Comparison of ENCODE assay signal across 10 cellular contexts in the genomic region with DNA sequence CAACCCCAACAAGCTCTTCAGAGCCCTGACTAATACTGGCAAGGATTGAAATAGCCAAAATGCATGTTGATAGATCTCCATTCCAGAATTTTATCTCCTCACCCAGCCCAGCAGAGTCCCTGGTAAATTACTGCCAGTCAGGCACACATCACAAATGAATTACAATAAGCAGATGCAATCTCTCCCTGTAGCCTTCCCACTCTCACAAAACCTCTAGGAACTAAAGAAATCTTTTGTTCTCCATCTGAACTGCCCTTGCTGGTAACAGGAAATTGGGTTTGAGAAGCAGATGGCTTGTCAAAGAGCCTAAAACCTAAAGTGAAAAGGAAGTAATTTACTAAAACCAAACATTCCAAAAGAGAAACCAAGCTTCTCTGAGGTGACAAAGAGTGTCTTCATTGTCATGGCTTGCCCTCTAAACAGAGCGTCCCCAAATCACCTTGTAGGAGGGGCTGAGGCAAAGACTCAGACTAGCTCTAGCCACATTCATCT. TPM values are rescaled to one million over a fixed set of nuclear protein-coding genes. Genes with fewer than 3 reads are reported as not detected.
A peak's percentile ranks its signal among the peaks of the same experiment; 100 is the strongest.
DNase-seq lines count a peak whose midpoint lies in the region; ATAC-seq, FAIRE-seq and TF ChIP-seq lines count a peak whose summit lies in the region.
"Had no signal": no experiment of that assay in that cellular context is flagged by ENCODE, and none has a peak within 500 bp of the region (broad histone marks: within the 10 kb centered on the region; RNA-seq: fewer than 3 reads in every experiment).

No MANE protein-coding gene starts in this region.

- no peak overlapping the region for H3K4me3 ChIP-seq in K562
- H3K4me3 ChIP-seq in spleen, result no peak overlapping the region

- peak overlapping the region; percentile 63 for H3K27ac Mint-ChIP-seq in activated CD4-positive, alpha-beta T cell treated with anti-CD3 and anti-CD28 coated beads, Interleukin-2, amount 10 ng/mL, durations not matched to agents 7 days and 5 days

- peaks cover 11% of the 10 kb centered on the region for H3K36me3 Mint-ChIP-seq in activated CD4-positive, alpha-beta T cell treated with anti-CD3 and anti-CD28 coated beads, Interleukin-2, amount 10 ng/mL, durations not matched to agents 7 days and 5 days (ENCODE audit: low read depth)

- POLR2A ChIA-PET in activated CD4-positive, alpha-beta T cell treated with anti-CD3 and anti-CD28 coated beads, Interleukin-2, amount 10 ng/mL, durations not matched to agents 7 days and 5 days (lab: Charles Lee), result interaction anchor here (0.7 kb wide), 1 partner anchor 996 kb away, joined by 4 read pairs; no protein-coding TSS in a partner anchor
- POLR2A ChIA-PET in K562 (lab: Yijun Ruan, JAX), result interaction anchor here (1.7 kb wide), 1 partner anchor 14 kb away, joined by 3 read pairs; no protein-coding TSS in a partner anchor

- no peak for TF ChIP-seq RAD21 in K562 (CRISPR knock-in tag; conservative IDR thresholded peaks at IDR 0.05 in 1 of 2, IDR thresholded peaks at IDR 0.05 in 1 of 2)

- peaks cover 27% of the 10 kb centered on the region for H3K4me1 Mint-ChIP-seq in activated CD4-positive, alpha-beta T cell treated with anti-CD3 and anti-CD28 coated beads, Interleukin-2, amount 10 ng/mL, durations not matched to agents 7 days and 5 days

- no peaks in the 10 kb centered on the region; a peak in 1 of 5 replicates for H3K27me3 ChIP-seq in K562 (ENCODE audit: control insufficient read depth in 2 of 2, insufficient read depth in 2 of 2, low read length in 2 of 2)
- H3K27me3 ChIP-seq in spleen (replicated peaks in 1 of 7), result no peaks in the 10 kb centered on the region

- no peak for ATAC-seq in K562
- no peak for ATAC-seq in GM19467 (IDR thresholded peaks at IDR 0.05; ENCODE audit: unreplicated experiment)
- ATAC-seq: PC-3 had no signal

- H3K4me3 Mint-ChIP-seq in activated CD4-positive, alpha-beta T cell treated with anti-CD3 and anti-CD28 coated beads, Interleukin-2, amount 10 ng/mL, durations not matched to agents 7 days and 5 days, result peak overlapping the region; percentile 26

- CTCF ChIA-PET in activated CD4-positive, alpha-beta T cell treated with anti-CD3 and anti-CD28 coated beads, Interleukin-2, amount 10 ng/mL, durations not matched to agents 7 days and 5 days (lab: Charles Lee), result interaction anchor here (0.6 to 0.9 kb wide), 2 partner anchors 9 to 319 kb away, joined by 3 to 4 read pairs; no protein-coding TSS in a partner anchor
- CTCF ChIA-PET in K562 (lab: Yijun Ruan, JAX; ENCODE audit: low intra/inter-chr PET ratio), result interaction anchor here (0.6 kb wide), 1 partner anchor 9 kb away, joined by 3 read pairs; no protein-coding TSS in a partner anchor

- no peaks in the 10 kb centered on the region for H3K27me3 Mint-ChIP-seq in activated CD4-positive, alpha-beta T cell treated with anti-CD3 and anti-CD28 coated beads, Interleukin-2, amount 10 ng/mL, durations not matched to agents 7 days and 5 days

- H3K9me3 ChIP-seq in KOPT-K1 (ENCODE audit: insufficient read depth, low read length, poor library complexity, severe bottlenecking) (no peaks in the 10 kb centered on the region), K562 (replicated peaks; ENCODE audit: control insufficient read depth, insufficient read depth, low read depth, low read length) (no peaks in the 10 kb centered on the region), spleen (no peaks in the 10 kb centered on the region)

- no peaks in the 10 kb centered on the region for H3K9me3 Mint-ChIP-seq in activated CD4-positive, alpha-beta T cell treated with anti-CD3 and anti-CD28 coated beads, Interleukin-2, amount 10 ng/mL, durations not matched to agents 7 days and 5 days

- no peak overlapping the region for H3K9ac ChIP-seq in K562 (ENCODE audit: insufficient read depth in 1 of 2, low read depth in 2 of 2, low read length in 2 of 2)

- no peak for TF ChIP-seq EP300 in K562 (IDR thresholded peaks at IDR 0.05; ENCODE audit: low read length)

- H2AFZ ChIP-seq in K562 (ENCODE audit: low read depth, low read length), result no peak overlapping the region

- H3K9me1 ChIP-seq in K562 (ENCODE audit: control insufficient read depth, insufficient read depth, low read length), result no peaks in the 10 kb centered on the region

- no TSS peak for BruUV-seq in K562 (replicated peaks; lab: Mats Ljungman, UMichigan)

- intact Hi-C loops in K562 (cut with micrococcal nuclease) (no loop called here), spleen (cut with DNase I; ENCODE audit: low total_unique reads) (no loop called here)

- DNase-seq in activated CD4-positive, alpha-beta T cell treated with anti-CD3 and anti-CD28 coated beads, Interleukin-2, amount 10 ng/mL, durations not matched to agents 7 days and 5 days, result peak; percentile 49
- no peak for DNase-seq in activated CD4-positive, alpha-beta T cell treated with anti-CD3 and anti-CD28 coated beads for 1 hour
- DNase-seq in K562 (ENCODE audit: extremely low read depth in 1 of 4, low spot score in 3 of 4) (no peak), spleen (no peak), HuH-7.5 (ENCODE audit: low spot score) (no peak)
- no peak for DNase-seq in stimulated activated CD4-positive, alpha-beta T cell treated with anti-CD3 and anti-CD28 coated beads, Interleukin-15, amount 100 ng/mL, for 24 hours
- DNase-seq: erythroblast, PC-3 had no signal

- 9% methylated on average over 1 of the region's 1 CpG for WGBS in K562 (ENCODE audit: insufficient coverage, low coverage, missing lambda C conversion rate)
- 4 to 13% (median 10%) methylated on average over 1 of the region's 1 CpG for WGBS in spleen, 5 donors

- no peaks in the 10 kb centered on the region for H3K36me3 ChIP-seq in KOPT-K1 (ENCODE audit: insufficient read depth, low read length)
- no peaks in the 10 kb centered on the region for H3K36me3 ChIP-seq in K562 (ENCODE audit: control insufficient read depth, insufficient read depth, low read length)
- no peaks in the 10 kb centered on the region for H3K36me3 ChIP-seq in spleen

- H4K20me1 ChIP-seq in K562 (replicated peaks; ENCODE audit: control insufficient read depth, insufficient read depth, low read length), result no peaks in the 10 kb centered on the region

- H3K4me2 ChIP-seq in K562 (ENCODE audit: insufficient read depth, low read length), result no peak overlapping the region

- in situ Hi-C loops in K562 (cut with MboI), result no loop called here

- peak overlapping the region; percentile 71 for H3K27ac ChIP-seq in KOPT-K1 (ENCODE audit: low read depth, low read length, poor library complexity, severe bottlenecking)
- no peak overlapping the region for H3K27ac ChIP-seq in K562 (ENCODE audit: extremely low read depth, low read depth, low read length)
- peak overlapping the region in 5 of 8 donors; percentile 11 to 55 (median 45) for H3K27ac ChIP-seq in spleen

- TF ChIP-seq CTCF in K562 (IDR thresholded peaks at IDR 0.05 in 2 of 3, conservative IDR thresholded peaks at IDR 0.05 in 1 of 3; ENCODE audit: insufficient read depth in 2 of 3, low read depth in 1 of 3, low read length in 3 of 3) (no peak), spleen (IDR thresholded peaks at IDR 0.05 in 8 of 11, conservative IDR thresholded peaks at IDR 0.05 in 3 of 11) (no peak)

- no peak for FAIRE-seq in K562 (lab: Jason Lieb, UNC)

- H3K79me2 ChIP-seq in K562 (ENCODE audit: control insufficient read depth, insufficient read depth, low read length), result no peaks in the 10 kb centered on the region

- TF ChIP-seq POLR2A in K562 (conservative IDR thresholded peaks at IDR 0.05), result no peak
- TF ChIP-seq POLR2A in spleen (IDR thresholded peaks at IDR 0.05), result no peak

- H3K4me1 ChIP-seq in K562 (replicated peaks in 1 of 2; ENCODE audit: control insufficient read depth in 2 of 2, insufficient read depth in 2 of 2, low read length in 2 of 2) (no peaks in the 10 kb centered on the region; a peak in 1 of 5 replicates), spleen (peaks cover 0 to 48% (median 27%) of the 10 kb centered on the region in 6 donors)

TF ChIP-seq in K562, 482 proteins besides CTCF, POLR2A, EP300 and RAD21 (continues in another document):
- TF ChIP-seq HIVEP1 (CRISPR knock-in tag; IDR thresholded peaks at IDR 0.05) (no peak), NCOA6 (IDR thresholded peaks at IDR 0.05) (no peak), MEIS2 (IDR thresholded peaks at IDR 0.05; ENCODE audit: partially characterized antibody) (peak; percentile 32)

RNA-seq across cellular contexts. Expression of a gene that starts 59.5 kb away (rescaled TPM):
- 10 to 100 TPM; 28.9 to 31.2 TPM for total RNA-seq in activated CD4-positive, alpha-beta T cell treated with anti-CD3 and anti-CD28 coated beads, Interleukin-2, amount 10 ng/mL, durations not matched to agents 7 days and 5 days
- total RNA-seq in K562 (2011; cell fraction: chromatin; rRNA removed; ENCODE audit: low replicate concordance), result 6.6 and 8.0 TPM in 2 replicates
- total RNA-seq in K562 (2011; cell fraction: nucleolus; rRNA removed), result 3.7 and 4.7 TPM in 2 replicates
- total RNA-seq in K562 (2011; cell fraction: nucleoplasm; rRNA removed), result 8.6 and 13.1 TPM in 2 replicates
- total RNA-seq in K562 (2014; rRNA removed) (2.5 and 2.7 TPM in 2 replicates), K562 (2014; rRNA removed; fragmentation: Illumina TruSeq; extraction: Trizol) (2.6 and 2.9 TPM in 2 replicates), K562 (2015; rRNA removed; fragmentation: Illumina TruSeq; extraction: Trizol) (3.5 and 4.4 TPM in 2 replicates), K562 (2021) (7.1 and 7.2 TPM in 2 replicates), spleen (10 to 100 TPM; 20.8 to 33.2 (median 25.0) TPM)
- polyA plus RNA-seq in K562 (2011; rRNA removed) (3.0 and 4.8 TPM in 2 replicates), K562 (2014; fragmentation: Illumina TruSeq; extraction: Trizol) (4.8 TPM in 2 replicates), K562 (2014; fragmentation: Nextera tagmentation; extraction: Ambion mirVana) (under 1 TPM; 0.44 to 0.69 TPM), K562 (2014; rRNA removed) (2.5 and 3.5 TPM in 2 replicates), spleen (1 to 10 TPM; 2.7 to 5.1 (median 2.8) TPM)
- polyA plus RNA-seq in K562 (2011; cell fraction: cytosol; rRNA removed), result 4.2 and 4.7 TPM in 2 replicates
- 10.6 and 13.9 TPM in 2 replicates for polyA plus RNA-seq in K562 (2011; cell fraction: nucleus; rRNA removed)
- polyA plus RNA-seq in K562 (2012), result 5.3 and 8.3 TPM in 2 replicates
- 3.7 and 4.9 TPM in 2 replicates for polyA minus RNA-seq in K562 (2011; rRNA and poly(A)+ RNA removed)
- polyA minus RNA-seq in K562 (2011; cell fraction: cytosol; rRNA and poly(A)+ RNA removed), result 3.2 and 3.5 TPM in 2 replicates
- 3.6 and 4.6 TPM in 2 replicates for polyA minus RNA-seq in K562 (2011; cell fraction: nucleus; rRNA and poly(A)+ RNA removed)
